7 cellular contexts compared by ENCODE assay signal in genomic region chr9:38487418-38488155, GRCh38.
DNase-seq lines count a peak whose midpoint lies in the region; ATAC-seq, FAIRE-seq and TF ChIP-seq lines count a peak whose summit lies in the region.
"Not testable (repeated sequence)": the region's sequence is repeated elsewhere in the genome, so short reads cannot be mapped to it uniquely, and the experiment has no call there.

No MANE protein-coding gene starts in this region.

- H3K36me3 ChIP-seq in H7 (replicated peaks; ENCODE audit: control insufficient read depth, insufficient read depth, low read length); HepG2 (replicated peaks in 1 of 2; ENCODE audit: control insufficient read depth in 1 of 2, insufficient read depth in 2 of 2, low read length in 2 of 2); neuronal stem cell (replicated peaks in 1 of 2; ENCODE audit: control insufficient read depth in 2 of 2, insufficient read depth in 2 of 2, low read length in 2 of 2); aorta (ENCODE audit: control insufficient read depth in 1 of 2, insufficient read depth in 2 of 2, low read length in 1 of 2): not testable (repeated sequence)

- TF ChIP-seq EP300 in HepG2 (IDR thresholded peaks at IDR 0.05; ENCODE audit: low read depth in 2 of 2, low read length in 2 of 2); HepG2 (CRISPR knock-in tag; IDR thresholded peaks at IDR 0.05; ENCODE audit: borderline replicate concordance): not testable (repeated sequence)

- POLR2A ChIA-PET in HepG2 (lab: Yijun Ruan, JAX) = not testable (repeated sequence)

- not testable (repeated sequence) for H2BK12ac ChIP-seq in neuronal stem cell (ENCODE audit: low read length)

- not testable (repeated sequence) for TF ChIP-seq CTCF in HepG2 (CRISPR knock-in tag; IDR thresholded peaks at IDR 0.05)

- not testable (repeated sequence) for FAIRE-seq in HepG2 (lab: Jason Lieb, UNC)

- not testable (repeated sequence) for H3K4ac ChIP-seq in neuronal stem cell (ENCODE audit: low read length)

- H3K4me2 ChIP-seq in HepG2 (ENCODE audit: low read depth, low read length); neuronal stem cell (ENCODE audit: insufficient read depth, low read length, poor library complexity, severe bottlenecking): not testable (repeated sequence)

- not testable (repeated sequence) for H2BK15ac ChIP-seq in neuronal stem cell (ENCODE audit: low read length)

- not testable (repeated sequence) for H3K23ac ChIP-seq in neuronal stem cell (ENCODE audit: low read depth, low read length, poor library complexity)

- H3K27me3 ChIP-seq in H7 (ENCODE audit: control insufficient read depth, insufficient read depth, low read length); HepG2 (ENCODE audit: control insufficient read depth in 1 of 2, insufficient read depth in 2 of 2, low read length in 2 of 2); neuronal stem cell (ENCODE audit: control insufficient read depth in 3 of 3, insufficient read depth in 3 of 3, low read depth in 1 of 3, low read length in 3 of 3); aorta (ENCODE audit: control insufficient read depth in 1 of 2, insufficient read depth in 2 of 2, low read length in 1 of 2): not testable (repeated sequence)

- not testable (repeated sequence) for H3K18ac ChIP-seq in neuronal stem cell (ENCODE audit: low read length)

- not testable (repeated sequence) for H3K79me2 ChIP-seq in HepG2 (ENCODE audit: insufficient read depth, low read length)

- H3K4me1 Mint-ChIP-seq in central memory CD8-positive, alpha-beta T cell; stimulated activated naive CD8-positive, alpha-beta T cell treated with anti-CD3 and anti-CD28 coated beads, Interleukin-15, amount 100 ng/mL, for 72 hours: not testable (repeated sequence)

- not testable (repeated sequence) for H3K9me3 ChIP-seq in HepG2 (ENCODE audit: low read length); neuronal stem cell (replicated peaks in 1 of 2; ENCODE audit: control insufficient read depth in 2 of 2, insufficient read depth in 1 of 2, low read depth in 1 of 2, low read length in 2 of 2); aorta (ENCODE audit: control insufficient read depth, low read length)

- intact Hi-C loops in HepG2 (cut with micrococcal nuclease; ENCODE audit: unreplicated experiment); aorta (cut with DNase I): not testable (repeated sequence)

- not testable (repeated sequence) for H2BK120ac ChIP-seq in neuronal stem cell (ENCODE audit: low read depth, low read length)

- H3K9me3 Mint-ChIP-seq in central memory CD8-positive, alpha-beta T cell; stimulated activated naive CD8-positive, alpha-beta T cell treated with anti-CD3 and anti-CD28 coated beads, Interleukin-15, amount 100 ng/mL, for 72 hours: not testable (repeated sequence)

- peak overlapping the region; percentile 79 for H3K27ac Mint-ChIP-seq in central memory CD8-positive, alpha-beta T cell (ENCODE audit: low read depth)
- H3K27ac Mint-ChIP-seq in stimulated activated naive CD8-positive, alpha-beta T cell treated with anti-CD3 and anti-CD28 coated beads, Interleukin-15, amount 100 ng/mL, for 72 hours = not testable (repeated sequence)

- H2AK5ac ChIP-seq in neuronal stem cell (ENCODE audit: low read depth, low read length) = not testable (repeated sequence)

- peaks cover 43% of the 10 kb centered on the region for H3K4me1 ChIP-seq in HepG2 (ENCODE audit: insufficient read depth, low read length)
- H3K4me1 ChIP-seq in neuronal stem cell (ENCODE audit: control insufficient read depth in 2 of 2, insufficient read depth in 1 of 2, low read depth in 1 of 2, low read length in 2 of 2) = peaks cover 8 to 32% of the 10 kb centered on the region in 2 donors
- H3K4me1 ChIP-seq in aorta (ENCODE audit: control insufficient read depth in 1 of 2, insufficient read depth in 2 of 2, low read length in 2 of 2) = not testable (repeated sequence)

- not testable (repeated sequence) for H2AFZ ChIP-seq in HepG2 (ENCODE audit: low read length); neuronal stem cell (ENCODE audit: low read length)

- in situ Hi-C loops in HepG2 (cut with HindIII; ENCODE audit: extremely low pct_ligation_motif_present, low pct_unique_long_range_greater_than_20kb) = not testable (repeated sequence)

- not testable (repeated sequence) for ATAC-seq in central memory CD8-positive, alpha-beta T cell (replicated peaks; ENCODE audit: extremely low read depth, poor library complexity, severe bottlenecking)
- ATAC-seq in esophagus mucosa (peak; percentile 28), HepG2 (peak; percentile 14; the same call in 2 of the 3 replicates), aorta (ENCODE audit: low FRiP score) (peak; percentile 55)
- peak; percentile 67 for ATAC-seq in stimulated activated naive CD8-positive, alpha-beta T cell treated with anti-CD3 and anti-CD28 coated beads, Interleukin-15, amount 100 ng/mL, for 72 hours

- H3K9ac ChIP-seq in HepG2 (ENCODE audit: insufficient read depth, low read depth, low read length); neuronal stem cell (ENCODE audit: low read depth, low read length, poor library complexity): not testable (repeated sequence)

- H3K14ac ChIP-seq in neuronal stem cell (ENCODE audit: low read length) = not testable (repeated sequence)

- H3K36me3 Mint-ChIP-seq in central memory CD8-positive, alpha-beta T cell (ENCODE audit: insufficient read depth) = not testable (repeated sequence)

- CTCF ChIA-PET in HepG2 (lab: Yijun Ruan, JAX; ENCODE audit: low intra/inter-chr PET ratio, low total read pairs) = not testable (repeated sequence)

- H4K8ac ChIP-seq in neuronal stem cell (ENCODE audit: low read depth, low read length) = not testable (repeated sequence)

- H3K79me1 ChIP-seq in neuronal stem cell (ENCODE audit: low read depth, low read length) = not testable (repeated sequence)

- H4K91ac ChIP-seq in neuronal stem cell (ENCODE audit: low read depth, low read length, poor library complexity) = not testable (repeated sequence)

- H3K27me3 Mint-ChIP-seq in central memory CD8-positive, alpha-beta T cell = peaks cover 36% of the 10 kb centered on the region
- peaks cover 13% of the 10 kb centered on the region for H3K27me3 Mint-ChIP-seq in stimulated activated naive CD8-positive, alpha-beta T cell treated with anti-CD3 and anti-CD28 coated beads, Interleukin-15, amount 100 ng/mL, for 72 hours

- peak overlapping the region; percentile 13 for H2BK5ac ChIP-seq in neuronal stem cell (ENCODE audit: low read length)

- 92% methylated on average over 36 of the region's 55 CpGs for WGBS in HepG2 (ENCODE audit: low lambda C conversion rate)
- WGBS in neuronal stem cell (ENCODE audit: extremely low coverage in 2 of 2, insufficient read length in 2 of 2, insufficient replicate concordance in 1 of 2), 2 donors = no CpG with 5 or more reads among the region's 55 CpGs
- 54 to 68% methylated on average over 53 to 55 of the region's 55 CpGs for WGBS in aorta, 2 donors

- H4K20me1 ChIP-seq in HepG2 (ENCODE audit: insufficient read depth, low read length) = not testable (repeated sequence)

- DNase-seq in H7 = peak; percentile 30
- DNase-seq in central memory CD8-positive, alpha-beta T cell (ENCODE audit: low spot score in 2 of 2); HepG2 (ENCODE audit: low spot score); neuronal stem cell (ENCODE audit: low spot score); stimulated activated naive CD8-positive, alpha-beta T cell treated with anti-CD3 and anti-CD28 coated beads, Interleukin-15, amount 100 ng/mL, for 72 hours; aorta: not testable (repeated sequence)

- not testable (repeated sequence) for BruUV-seq in HepG2 (replicated peaks; lab: Mats Ljungman, UMichigan)

- H3K27ac ChIP-seq in HepG2 (ENCODE audit: extremely low read length, insufficient read depth, low read length); neuronal stem cell (replicated peaks; ENCODE audit: low read length); aorta (ENCODE audit: low read depth in 1 of 2, low read length in 2 of 2): not testable (repeated sequence)

- H3K4me3 ChIP-seq in H7 (ENCODE audit: insufficient read depth, low read depth, low read length); HepG2 (replicated peaks in 1 of 3; ENCODE audit: insufficient read depth in 1 of 3, low read depth in 2 of 3, low read length in 3 of 3); neuronal stem cell (ENCODE audit: low read length in 2 of 2); aorta (ENCODE audit: low read length in 2 of 2): not testable (repeated sequence)

- not testable (repeated sequence) for TF ChIP-seq RAD21 in HepG2 (CRISPR knock-in tag; IDR thresholded peaks at IDR 0.05)

- TF ChIP-seq POLR2A in HepG2 (IDR thresholded peaks at IDR 0.05; ENCODE audit: insufficient read depth in 1 of 2, low read depth in 2 of 2, low read length in 2 of 2) = not testable (repeated sequence)

- not testable (repeated sequence) for H3K4me3 Mint-ChIP-seq in central memory CD8-positive, alpha-beta T cell; stimulated activated naive CD8-positive, alpha-beta T cell treated with anti-CD3 and anti-CD28 coated beads, Interleukin-15, amount 100 ng/mL, for 72 hours
